ENCODE assay signal across 18 cellular contexts in genomic region chr5:150608991-150609390, GRCh38. TPM values are rescaled to one million over a fixed set of nuclear protein-coding genes. Genes with fewer than 3 reads are reported as not detected.
"Had no signal": no experiment of that assay in that cellular context is flagged by ENCODE, and none has a peak within 500 bp of the region (broad histone marks: within the 10 kb centered on the region; RNA-seq: fewer than 3 reads in every experiment).

No MANE protein-coding gene starts in this region.

- H3K27ac ChIP-seq: brain microvascular endothelial cell, colonic mucosa, suprapubic skin had no signal

- DNase-seq: activated B cell treated with CpG ODN at 0.5 μM for 24 hours; activated CD4-positive, alpha-beta memory T cell treated with anti-CD3 and anti-CD28 coated beads for 36 hours; activated CD4-positive, alpha-beta T cell treated with anti-CD3 and anti-CD28 coated beads for 4 hours; activated CD8-positive, alpha-beta memory T cell treated with anti-CD3 and anti-CD28 coated beads, Interleukin-2, amount 10 ng/mL, durations not matched to agents 7 days and 5 days; activated naive CD4-positive, alpha-beta T cell treated with Interleukin-2 at 50 U/mL for 16 hours; brain microvascular endothelial cell; colonic mucosa; midbrain; occipital lobe; stimulated activated CD4-positive, alpha-beta T cell treated with anti-CD3 and anti-CD28 coated beads, Interleukin-15, amount 100 ng/mL, for 24 hours; stimulated activated CD4-positive, alpha-beta T cell treated with anti-CD3 and anti-CD28 coated beads, Interleukin-2, amount 100 ng/mL, for 48 hours; T-helper 1 cell; T-helper 9 cell; upper lobe of left lung had no signal

- ATAC-seq: activated CD8-positive, alpha-beta memory T cell treated with anti-CD3 and anti-CD28 coated beads, Interleukin-2, amount 10 ng/mL, durations not matched to agents 7 days and 5 days; esophagus mucosa had no signal

- H3K27me3 ChIP-seq: brain microvascular endothelial cell, colonic mucosa, hepatocyte, suprapubic skin, upper lobe of left lung had no signal

- H3K36me3 ChIP-seq: brain microvascular endothelial cell, colonic mucosa, suprapubic skin, upper lobe of left lung had no signal

- H3K4me3 ChIP-seq: colonic mucosa, hepatocyte, suprapubic skin, upper lobe of left lung had no signal

- H3K9me3 ChIP-seq: colonic mucosa, suprapubic skin, upper lobe of left lung had no signal

RNA-seq across cellular contexts. Expression of gene SYNPO, which starts 31.5 kb away (rescaled TPM):
- polyA plus RNA-seq: neural cell had no signal

RNA-seq across cellular contexts. Expression of gene MYOZ3, which starts 52.1 kb away (rescaled TPM):
- total RNA-seq: activated CD8-positive, alpha-beta memory T cell treated with anti-CD3 and anti-CD28 coated beads, Interleukin-2, amount 10 ng/mL, durations not matched to agents 7 days and 5 days; esophagus mucosa had no signal
- polyA plus RNA-seq: neural cell had no signal
